In the genomic region with DNA sequence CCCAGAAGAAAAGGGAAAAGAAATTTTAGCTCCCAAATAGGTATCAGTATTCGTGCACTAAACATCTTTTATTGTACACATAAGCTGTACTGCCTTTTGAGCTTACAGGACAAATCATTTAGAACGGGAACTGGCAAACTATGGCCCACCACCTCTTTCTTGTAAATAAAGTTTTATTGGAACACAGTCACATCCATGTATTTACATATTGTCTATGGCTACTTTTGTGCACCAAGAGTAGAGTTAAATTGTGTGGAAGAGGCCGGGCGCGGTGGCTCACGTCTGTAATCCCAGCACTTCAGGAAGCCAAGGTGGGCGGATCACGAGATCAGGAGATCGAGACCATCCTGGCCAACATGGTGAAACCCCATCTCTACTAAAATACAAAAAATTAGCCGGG, we compare ENCODE assay signal across 21 cellular contexts. TPM values are rescaled to one million over a fixed set of nuclear protein-coding genes. Genes with fewer than 3 reads are reported as not detected.
DNase-seq lines count a peak whose midpoint lies in the region; ATAC-seq, FAIRE-seq and TF ChIP-seq lines count a peak whose summit lies in the region.
"Had no signal": no experiment of that assay in that cellular context is flagged by ENCODE, and none has a peak within 500 bp of the region (broad histone marks: within the 10 kb centered on the region; RNA-seq: fewer than 3 reads in every experiment).

No MANE protein-coding gene starts in this region.

- H3K4me3 Mint-ChIP-seq in Calu3 (ENCODE audit: low read depth, unreplicated experiment), result no peak overlapping the region
- H3K4me3 Mint-ChIP-seq in T-helper 17 cell, result no peak overlapping the region
- H3K4me3 Mint-ChIP-seq in chondrocyte (ENCODE audit: unreplicated experiment), result no peak overlapping the region

- FAIRE-seq in HepG2 (lab: Jason Lieb, UNC), result no peak
- FAIRE-seq: H1, RCC 7860 had no signal

- TF ChIP-seq CTCF in HepG2 (CRISPR knock-in tag; IDR thresholded peaks at IDR 0.05) (no peak), right lobe of liver (IDR thresholded peaks at IDR 0.05) (no peak), Calu3 (IDR thresholded peaks at IDR 0.05; ENCODE audit: unreplicated experiment) (no peak), chondrocyte (IDR thresholded peaks at IDR 0.05) (no peak)

- no peaks in the 10 kb centered on the region for H3K27me3 Mint-ChIP-seq in Calu3 (ENCODE audit: unreplicated experiment)
- peaks cover 35% of the 10 kb centered on the region for H3K27me3 Mint-ChIP-seq in T-helper 17 cell
- H3K27me3 Mint-ChIP-seq in chondrocyte (ENCODE audit: low read depth), result no peaks in the 10 kb centered on the region

- TF ChIP-seq EP300 in HepG2 (IDR thresholded peaks at IDR 0.05; ENCODE audit: low read depth in 2 of 2, low read length in 2 of 2) (no peak), HepG2 (CRISPR knock-in tag; IDR thresholded peaks at IDR 0.05; ENCODE audit: borderline replicate concordance) (no peak)

- BruUV-seq in HepG2 (replicated peaks; lab: Mats Ljungman, UMichigan), result no TSS peak
- BruUV-seq in Calu3 (replicated peaks; lab: Mats Ljungman, UMichigan), result no TSS peak

- no peak for ATAC-seq in HepG2
- no peak for ATAC-seq in right lobe of liver
- ATAC-seq in T-helper 17 cell, result no peak

- no peak overlapping the region for H3K4me2 ChIP-seq in HepG2 (ENCODE audit: low read depth, low read length)
- H3K4me2 ChIP-seq: SK-N-SH had no signal

- peaks cover 19% of the 10 kb centered on the region for H3K4me1 Mint-ChIP-seq in Calu3 (ENCODE audit: low read depth, unreplicated experiment)
- H3K4me1 Mint-ChIP-seq in T-helper 17 cell, result peaks cover 2% of the 10 kb centered on the region
- H3K4me1 Mint-ChIP-seq in chondrocyte (ENCODE audit: low read depth), result peaks cover 25% of the 10 kb centered on the region

- no peaks in the 10 kb centered on the region for H3K36me3 ChIP-seq in HepG2 (replicated peaks in 1 of 2; ENCODE audit: control insufficient read depth in 1 of 2, insufficient read depth in 2 of 2, low read length in 2 of 2)
- no peaks in the 10 kb centered on the region for H3K36me3 ChIP-seq in right lobe of liver
- H3K36me3 ChIP-seq: BE2C had no signal

- DNase-seq in HepG2 (ENCODE audit: low spot score) (no peak), right lobe of liver (no peak), Calu3 (no peak), T-helper 17 cell (no peak), chondrocyte (ENCODE audit: low spot score) (no peak), HUDEP-2 (lab: John Stamatoyannopoulos, UW; ENCODE audit: unreplicated experiment in 76 of 76) (no peak), DMS79 (lab: John Stamatoyannopoulos, UW) (no peak)
- DNase-seq: ACHN, BE2C, GDM1, KG1, MM.1S, NCI-H2029, NCI-H446, NCI-H524 treated with DMSO at 0.1 percent for 48 hours, NCI-H774, SK-N-SH, SW 1271 had no signal

- no peak overlapping the region for H3K9ac ChIP-seq in HepG2 (ENCODE audit: insufficient read depth, low read depth, low read length)
- H3K9ac ChIP-seq: SK-N-SH had no signal

- CTCF ChIA-PET in HepG2 (lab: Yijun Ruan, JAX; ENCODE audit: low intra/inter-chr PET ratio, low total read pairs) (no interaction called here), Calu3 (lab: Charles Lee) (no interaction called here)

- H3K4me3 ChIP-seq in HepG2 (replicated peaks in 1 of 3; ENCODE audit: insufficient read depth in 1 of 3, low read depth in 2 of 3, low read length in 3 of 3) (no peak overlapping the region), right lobe of liver (no peak overlapping the region)

- H3K27ac ChIP-seq in HepG2 (ENCODE audit: extremely low read length, insufficient read depth, low read length), result no peak overlapping the region
- no peak overlapping the region for H3K27ac ChIP-seq in right lobe of liver

- H3K9me3 Mint-ChIP-seq in Calu3 (ENCODE audit: low read depth, unreplicated experiment), result no peaks in the 10 kb centered on the region
- no peaks in the 10 kb centered on the region for H3K9me3 Mint-ChIP-seq in chondrocyte (ENCODE audit: low read depth)

- no peak overlapping the region for H2AFZ ChIP-seq in HepG2 (ENCODE audit: low read length)

- in situ Hi-C loops in HepG2 (cut with HindIII; ENCODE audit: extremely low pct_ligation_motif_present, low pct_unique_long_range_greater_than_20kb), result no loop called here

- H4K20me1 ChIP-seq in HepG2 (ENCODE audit: insufficient read depth, low read length), result no peaks in the 10 kb centered on the region

- peak overlapping the region; percentile 1 for H3K27ac Mint-ChIP-seq in Calu3 (ENCODE audit: unreplicated experiment)
- peak overlapping the region; percentile 77 for H3K27ac Mint-ChIP-seq in T-helper 17 cell
- no peak overlapping the region for H3K27ac Mint-ChIP-seq in chondrocyte (ENCODE audit: unreplicated experiment)

- no peaks in the 10 kb centered on the region for H3K9me3 ChIP-seq in HepG2 (ENCODE audit: low read length)
- no peaks in the 10 kb centered on the region for H3K9me3 ChIP-seq in right lobe of liver
- H3K9me3 ChIP-seq in T-helper 17 cell (ENCODE audit: control insufficient read depth, low read length, poor library complexity, severe bottlenecking), result no peaks in the 10 kb centered on the region
- H3K9me3 ChIP-seq: BE2C, SK-N-SH had no signal

- H3K36me3 Mint-ChIP-seq in Calu3 (ENCODE audit: insufficient read depth, unreplicated experiment) (no peaks in the 10 kb centered on the region), T-helper 17 cell (ENCODE audit: low read depth) (no peaks in the 10 kb centered on the region), chondrocyte (ENCODE audit: low read depth) (no peaks in the 10 kb centered on the region)

- H3K27me3 ChIP-seq in HepG2 (ENCODE audit: control insufficient read depth in 1 of 2, insufficient read depth in 2 of 2, low read length in 2 of 2), result no peaks in the 10 kb centered on the region
- no peaks in the 10 kb centered on the region for H3K27me3 ChIP-seq in right lobe of liver
- H3K27me3 ChIP-seq: BE2C had no signal

- H3K79me2 ChIP-seq in HepG2 (ENCODE audit: insufficient read depth, low read length), result no peaks in the 10 kb centered on the region

- intact Hi-C loops in HepG2 (cut with micrococcal nuclease; ENCODE audit: unreplicated experiment), result no loop called here
- intact Hi-C loops in right lobe of liver (cut with DNase I), result no loop called here
- intact Hi-C loops in Calu3 (cut with micrococcal nuclease; ENCODE audit: unreplicated experiment), result no loop called here

- POLR2A ChIA-PET in HepG2 (lab: Yijun Ruan, JAX), result no interaction called here

- WGBS in HepG2 (ENCODE audit: low lambda C conversion rate), result 62% methylated on average over 10 of the region's 10 CpGs
- 81% methylated on average over 10 of the region's 10 CpGs for WGBS in right lobe of liver (ENCODE audit: insufficient coverage, low coverage, low lambda C conversion rate, missing lambda C conversion rate)

- TF ChIP-seq RAD21 in HepG2 (CRISPR knock-in tag; IDR thresholded peaks at IDR 0.05), result no peak

- H3K4me1 ChIP-seq in HepG2 (ENCODE audit: insufficient read depth, low read length) (peaks cover 15% of the 10 kb centered on the region), right lobe of liver (no peaks in the 10 kb centered on the region)

- TF ChIP-seq POLR2A in HepG2 (IDR thresholded peaks at IDR 0.05; ENCODE audit: insufficient read depth in 1 of 2, low read depth in 2 of 2, low read length in 2 of 2), result no peak
- no peak for TF ChIP-seq POLR2A in right lobe of liver (IDR thresholded peaks at IDR 0.05)

RNA-seq across cellular contexts. Expression of gene TM4SF20, which starts 5.7 kb away (rescaled TPM):
- total RNA-seq in HepG2 (2016; rRNA removed; fragmentation: Illumina TruSeq; extraction: Trizol), result not detected in 2 replicates
- not detected in 2 replicates for total RNA-seq in HepG2 (2016; cell fraction: cytosol; rRNA removed; fragmentation: Illumina TruSeq; extraction: Trizol; ENCODE audit: low read depth)
- total RNA-seq in HepG2 (2016; cell fraction: insoluble cytoplasmic fraction; rRNA removed; fragmentation: Illumina TruSeq; extraction: Trizol), result not detected in 2 replicates
- total RNA-seq in HepG2 (2016; cell fraction: membrane; rRNA removed; fragmentation: Illumina TruSeq; extraction: Trizol), result not detected in 2 replicates
- not detected in 2 replicates for total RNA-seq in HepG2 (2016; cell fraction: nucleus; rRNA removed; fragmentation: Illumina TruSeq; extraction: Trizol)
- polyA plus RNA-seq in HepG2 (2011; rRNA removed), result not detected in 2 replicates
- not detected in 2 replicates for polyA plus RNA-seq in HepG2 (2011; cell fraction: cytosol; rRNA removed)
- not detected in 2 replicates for polyA plus RNA-seq in HepG2 (2011; cell fraction: nucleus; rRNA removed)
- not detected in 2 replicates for polyA plus RNA-seq in HepG2 (2012)
- polyA plus RNA-seq in HepG2 (2016; cell fraction: cytosol; fragmentation: Illumina TruSeq; extraction: Trizol; ENCODE audit: low read depth), result not detected in 2 replicates
- not detected in 2 replicates for polyA plus RNA-seq in HepG2 (2016; cell fraction: insoluble cytoplasmic fraction; fragmentation: Illumina TruSeq; extraction: Trizol; ENCODE audit: low read depth)
- not detected in 2 replicates for polyA plus RNA-seq in HepG2 (2016; cell fraction: membrane; fragmentation: Illumina TruSeq; extraction: Trizol; ENCODE audit: low read depth)
- not detected in 2 replicates for polyA plus RNA-seq in HepG2 (2016; cell fraction: nucleus; fragmentation: Illumina TruSeq; extraction: Trizol; ENCODE audit: insufficient read depth, low read depth)
- polyA minus RNA-seq in HepG2 (2011; rRNA and poly(A)+ RNA removed; ENCODE audit: low replicate concordance), result 0.07 TPM in 1 of 2 replicates, not detected in the other
- polyA minus RNA-seq in HepG2 (2011; cell fraction: cytosol; rRNA and poly(A)+ RNA removed), result not detected in 2 replicates
- not detected in 2 replicates for polyA minus RNA-seq in HepG2 (2011; cell fraction: nucleus; rRNA and poly(A)+ RNA removed)
- total RNA-seq in right lobe of liver, result not detected
- not detected in 2 replicates for total RNA-seq in Calu3 (2022)
- not detected for total RNA-seq in T-helper 17 cell
- total RNA-seq in chondrocyte, result not detected in 3 replicates
- total RNA-seq: H1 had no signal
- polyA plus RNA-seq: H1 had no signal

RNA-seq across cellular contexts. Expression of gene SCYGR1, which starts 14.4 kb away (rescaled TPM):
- total RNA-seq in HepG2 (2016; rRNA removed; fragmentation: Illumina TruSeq; extraction: Trizol) (not detected in 2 replicates), right lobe of liver (not detected), Calu3 (2022) (not detected in 2 replicates), T-helper 17 cell (not detected), chondrocyte (not detected in 3 replicates)
- total RNA-seq in HepG2 (2016; cell fraction: cytosol; rRNA removed; fragmentation: Illumina TruSeq; extraction: Trizol; ENCODE audit: low read depth), result not detected in 2 replicates
- total RNA-seq in HepG2 (2016; cell fraction: insoluble cytoplasmic fraction; rRNA removed; fragmentation: Illumina TruSeq; extraction: Trizol), result not detected in 2 replicates
- not detected in 2 replicates for total RNA-seq in HepG2 (2016; cell fraction: membrane; rRNA removed; fragmentation: Illumina TruSeq; extraction: Trizol)
- not detected in 2 replicates for total RNA-seq in HepG2 (2016; cell fraction: nucleus; rRNA removed; fragmentation: Illumina TruSeq; extraction: Trizol)
- polyA plus RNA-seq in HepG2 (2011; rRNA removed), result not detected in 2 replicates
- polyA plus RNA-seq in HepG2 (2011; cell fraction: cytosol; rRNA removed), result not detected in 2 replicates
- not detected in 2 replicates for polyA plus RNA-seq in HepG2 (2011; cell fraction: nucleus; rRNA removed)
- polyA plus RNA-seq in HepG2 (2012), result not detected in 2 replicates
- not detected in 2 replicates for polyA plus RNA-seq in HepG2 (2016; cell fraction: cytosol; fragmentation: Illumina TruSeq; extraction: Trizol; ENCODE audit: low read depth)
- polyA plus RNA-seq in HepG2 (2016; cell fraction: insoluble cytoplasmic fraction; fragmentation: Illumina TruSeq; extraction: Trizol; ENCODE audit: low read depth), result not detected in 2 replicates
- polyA plus RNA-seq in HepG2 (2016; cell fraction: membrane; fragmentation: Illumina TruSeq; extraction: Trizol; ENCODE audit: low read depth), result not detected in 2 replicates
- polyA plus RNA-seq in HepG2 (2016; cell fraction: nucleus; fragmentation: Illumina TruSeq; extraction: Trizol; ENCODE audit: insufficient read depth, low read depth), result not detected in 2 replicates
- polyA minus RNA-seq in HepG2 (2011; rRNA and poly(A)+ RNA removed; ENCODE audit: low replicate concordance), result not detected in 2 replicates
- polyA minus RNA-seq in HepG2 (2011; cell fraction: cytosol; rRNA and poly(A)+ RNA removed), result not detected in 2 replicates
- not detected in 2 replicates for polyA minus RNA-seq in HepG2 (2011; cell fraction: nucleus; rRNA and poly(A)+ RNA removed)
- total RNA-seq: H1, HT-29 had no signal
- polyA plus RNA-seq: H1, SK-N-SH had no signal

RNA-seq across cellular contexts. Expression of gene MFF, which starts 48.3 kb away (rescaled TPM):
- total RNA-seq in HepG2 (2016; rRNA removed; fragmentation: Illumina TruSeq; extraction: Trizol) (156 and 170 TPM in 2 replicates), right lobe of liver (10 to 100 TPM; 29.3 to 70.2 (median 34.6) TPM), Calu3 (2022) (72.4 and 82.3 TPM in 2 replicates), T-helper 17 cell (10 to 100 TPM; 47.7 to 49.3 TPM), chondrocyte (64.7 to 76.0 TPM (median 66.8 TPM) in 3 replicates)
- 211 and 258 TPM in 2 replicates for total RNA-seq in HepG2 (2016; cell fraction: cytosol; rRNA removed; fragmentation: Illumina TruSeq; extraction: Trizol; ENCODE audit: low read depth)
- total RNA-seq in HepG2 (2016; cell fraction: insoluble cytoplasmic fraction; rRNA removed; fragmentation: Illumina TruSeq; extraction: Trizol), result 151 and 164 TPM in 2 replicates
- total RNA-seq in HepG2 (2016; cell fraction: membrane; rRNA removed; fragmentation: Illumina TruSeq; extraction: Trizol), result 255 and 291 TPM in 2 replicates
- total RNA-seq in HepG2 (2016; cell fraction: nucleus; rRNA removed; fragmentation: Illumina TruSeq; extraction: Trizol), result 113 and 118 TPM in 2 replicates
- polyA plus RNA-seq in HepG2 (2011; rRNA removed), result 65.2 and 81.9 TPM in 2 replicates
- polyA plus RNA-seq in HepG2 (2011; cell fraction: cytosol; rRNA removed), result 61.6 and 68.3 TPM in 2 replicates
- polyA plus RNA-seq in HepG2 (2011; cell fraction: nucleus; rRNA removed), result 67.5 and 75.8 TPM in 2 replicates
- 115 and 154 TPM in 2 replicates for polyA plus RNA-seq in HepG2 (2012)
- 355 and 451 TPM in 2 replicates for polyA plus RNA-seq in HepG2 (2016; cell fraction: cytosol; fragmentation: Illumina TruSeq; extraction: Trizol; ENCODE audit: low read depth)
- 213 and 226 TPM in 2 replicates for polyA plus RNA-seq in HepG2 (2016; cell fraction: insoluble cytoplasmic fraction; fragmentation: Illumina TruSeq; extraction: Trizol; ENCODE audit: low read depth)
- 302 and 346 TPM in 2 replicates for polyA plus RNA-seq in HepG2 (2016; cell fraction: membrane; fragmentation: Illumina TruSeq; extraction: Trizol; ENCODE audit: low read depth)
- polyA plus RNA-seq in HepG2 (2016; cell fraction: nucleus; fragmentation: Illumina TruSeq; extraction: Trizol; ENCODE audit: insufficient read depth, low read depth), result 165 and 167 TPM in 2 replicates
- 43.9 and 55.7 TPM in 2 replicates for polyA minus RNA-seq in HepG2 (2011; rRNA and poly(A)+ RNA removed; ENCODE audit: low replicate concordance)
- polyA minus RNA-seq in HepG2 (2011; cell fraction: cytosol; rRNA and poly(A)+ RNA removed), result 63.0 and 70.4 TPM in 2 replicates
- 225 and 231 TPM in 2 replicates for polyA minus RNA-seq in HepG2 (2011; cell fraction: nucleus; rRNA and poly(A)+ RNA removed)
